Comparison of ENCODE assay signal across 13 cellular contexts in genomic region chr13:27978301-27978968, GRCh38. TPM values are rescaled to one million over a fixed set of nuclear protein-coding genes. Genes with fewer than 3 reads are reported as not detected.
DNase-seq lines count a peak whose midpoint lies in the region; ATAC-seq and TF ChIP-seq lines count a peak whose summit lies in the region.
"Had no signal": no experiment of that assay in that cellular context is flagged by ENCODE, and none has a peak within 500 bp of the region (broad histone marks: within the 10 kb centered on the region; RNA-seq: fewer than 3 reads in every experiment).

No MANE protein-coding gene starts in this region.

- H3K4me1 ChIP-seq in mucosa of descending colon (ENCODE audit: low read depth) (peaks cover 6% of the 10 kb centered on the region), stomach (peaks cover 19 to 57% (median 43%) of the 10 kb centered on the region in 4 donors)

- no peak for TF ChIP-seq POLR2A in stomach (IDR thresholded peaks at IDR 0.05)

- no peaks in the 10 kb centered on the region for H3K36me3 Mint-ChIP-seq in activated T-cell treated with anti-CD3 and anti-CD28 coated beads, Interleukin-2, amount 50 U/mL, for 24 hours (ENCODE audit: low read depth)
- no peaks in the 10 kb centered on the region for H3K36me3 Mint-ChIP-seq in activated naive CD8-positive, alpha-beta T cell treated with anti-CD3 and anti-CD28 coated beads for 36 hours
- H3K36me3 Mint-ChIP-seq: natural killer cell had no signal

- H3K9me3 ChIP-seq in mucosa of descending colon (no peaks in the 10 kb centered on the region), stomach (no peaks in the 10 kb centered on the region)

- H3K36me3 ChIP-seq in mucosa of descending colon (ENCODE audit: low read depth) (no peaks in the 10 kb centered on the region), stomach (no peaks in the 10 kb centered on the region)

- TF ChIP-seq CTCF in mucosa of descending colon (IDR thresholded peaks at IDR 0.05) (no peak), stomach (IDR thresholded peaks at IDR 0.05) (no peak)

- H3K4me1 Mint-ChIP-seq in activated T-cell treated with anti-CD3 and anti-CD28 coated beads, Interleukin-2, amount 50 U/mL, for 24 hours (ENCODE audit: low read depth) = peaks cover 31% of the 10 kb centered on the region
- H3K4me1 Mint-ChIP-seq in activated naive CD8-positive, alpha-beta T cell treated with anti-CD3 and anti-CD28 coated beads for 36 hours = peaks cover 20% of the 10 kb centered on the region
- H3K4me1 Mint-ChIP-seq: natural killer cell had no signal

- peak; percentile 57 for ATAC-seq in mucosa of descending colon
- ATAC-seq in HG03565 (IDR thresholded peaks at IDR 0.05; ENCODE audit: unreplicated experiment) = no peak
- ATAC-seq in GM19467 (IDR thresholded peaks at IDR 0.05; ENCODE audit: unreplicated experiment) = no peak
- ATAC-seq: activated CD4-positive, alpha-beta T cell treated with anti-CD3 and anti-CD28 coated beads for 36 hours; natural killer cell had no signal

- H3K4me3 Mint-ChIP-seq in activated T-cell treated with anti-CD3 and anti-CD28 coated beads, Interleukin-2, amount 50 U/mL, for 24 hours = peak overlapping the region; percentile 23
- H3K4me3 Mint-ChIP-seq in activated naive CD8-positive, alpha-beta T cell treated with anti-CD3 and anti-CD28 coated beads for 36 hours = no peak overlapping the region
- H3K4me3 Mint-ChIP-seq: activated CD4-positive, alpha-beta T cell treated with anti-CD3 and anti-CD28 coated beads for 36 hours; natural killer cell had no signal

- DNase-seq in activated T-cell treated with anti-CD3 and anti-CD28 coated beads, Interleukin-2, amount 50 U/mL, for 24 hours = no peak
- no peak for DNase-seq in activated T-cell treated with anti-CD3 and anti-CD28 coated beads, Interleukin-2, amount 50 U/mL, for 48 hours
- no peak for DNase-seq in activated naive CD8-positive, alpha-beta T cell treated with anti-CD3 and anti-CD28 coated beads for 36 hours
- DNase-seq in mucosa of descending colon = peak; percentile 86 to 91 (median 89)
- DNase-seq in stomach = no peak
- no peak for DNase-seq in NCI-H2029 (lab: John Stamatoyannopoulos, UW)
- DNase-seq: activated CD4-positive, alpha-beta T cell treated with anti-CD3 and anti-CD28 coated beads for 36 hours; Kasumi-1; natural killer cell; NCI-H1694 had no signal

- peaks cover 91% of the 10 kb centered on the region for H3K27me3 Mint-ChIP-seq in activated T-cell treated with anti-CD3 and anti-CD28 coated beads, Interleukin-2, amount 50 U/mL, for 24 hours
- peaks cover 93% of the 10 kb centered on the region for H3K27me3 Mint-ChIP-seq in activated naive CD8-positive, alpha-beta T cell treated with anti-CD3 and anti-CD28 coated beads for 36 hours

- H3K4me3 ChIP-seq in mucosa of descending colon (peak overlapping the region; percentile 47), stomach (peak overlapping the region in 3 of 4 donors; percentile 13 to 24 (median 19))
- H3K4me3 ChIP-seq: skin epidermis had no signal

- TF ChIP-seq EP300 in stomach (IDR thresholded peaks at IDR 0.05) = no peak

- 2 to 11% (median 3%) methylated on average over 23 to 65 of the region's 65 CpGs for WGBS in stomach, 5 donors

- intact Hi-C loops in mucosa of descending colon (cut with DNase I, micrococcal nuclease) (no loop called here), stomach (cut with DNase I; ENCODE audit: low total_unique reads) (loop anchor here (10.0 kb wide), 3 partner anchors 154 to 1034 kb away; no protein-coding TSS in a partner anchor)

- no peak overlapping the region for H3K27ac ChIP-seq in stomach
- H3K27ac ChIP-seq: skin epidermis had no signal

- H3K27me3 ChIP-seq in stomach = peaks cover 47 to 100% (median 97%) of the 10 kb centered on the region in 3 donors

- no peaks in the 10 kb centered on the region for H3K9me3 Mint-ChIP-seq in activated T-cell treated with anti-CD3 and anti-CD28 coated beads, Interleukin-2, amount 50 U/mL, for 24 hours
- no peaks in the 10 kb centered on the region for H3K9me3 Mint-ChIP-seq in activated naive CD8-positive, alpha-beta T cell treated with anti-CD3 and anti-CD28 coated beads for 36 hours
- H3K9me3 Mint-ChIP-seq: natural killer cell had no signal

- H3K27ac Mint-ChIP-seq in activated T-cell treated with anti-CD3 and anti-CD28 coated beads, Interleukin-2, amount 50 U/mL, for 24 hours = peak overlapping the region; percentile 54
- H3K27ac Mint-ChIP-seq in activated naive CD8-positive, alpha-beta T cell treated with anti-CD3 and anti-CD28 coated beads for 36 hours = peak overlapping the region; percentile 31
- H3K27ac Mint-ChIP-seq: activated CD4-positive, alpha-beta T cell treated with anti-CD3 and anti-CD28 coated beads for 36 hours; natural killer cell had no signal

RNA-seq across cellular contexts. Expression of gene CDX2, which starts 9.3 kb away (rescaled TPM):
- not detected for total RNA-seq in activated naive CD8-positive, alpha-beta T cell treated with anti-CD3 and anti-CD28 coated beads for 36 hours
- 100 to 1,000 TPM; 113 to 349 (median 240) TPM for total RNA-seq in mucosa of descending colon
- 100 to 1,000 TPM in 1 of 5 donors, 1 to 10 TPM in 1, not detected in 3; 2.4 to 106 TPM for total RNA-seq in stomach
- polyA plus RNA-seq in stomach = under 1 TPM in 2 of 3 donors, not detected in 1; 0.03 to 0.12 TPM
- total RNA-seq: activated CD4-positive, alpha-beta T cell treated with anti-CD3 and anti-CD28 coated beads for 36 hours; natural killer cell had no signal

RNA-seq across cellular contexts. Expression of gene URAD, which starts 10.1 kb away (rescaled TPM):
- not detected for total RNA-seq in activated naive CD8-positive, alpha-beta T cell treated with anti-CD3 and anti-CD28 coated beads for 36 hours
- total RNA-seq in mucosa of descending colon = 10 to 100 TPM; 17.9 to 62.9 (median 23.9) TPM
- 100 to 1,000 TPM in 1 of 5 donors, 1 to 10 TPM in 1, not detected in 3; 1.1 to 165 TPM for total RNA-seq in stomach
- under 1 TPM in 1 of 3 donors, not detected in 2; 0.13 TPM for polyA plus RNA-seq in stomach
- total RNA-seq: activated CD4-positive, alpha-beta T cell treated with anti-CD3 and anti-CD28 coated beads for 36 hours; natural killer cell had no signal

RNA-seq across cellular contexts. Expression of gene PDX1, which starts 58.6 kb away (rescaled TPM):
- not detected for total RNA-seq in activated naive CD8-positive, alpha-beta T cell treated with anti-CD3 and anti-CD28 coated beads for 36 hours
- 1 to 10 TPM in 1 of 3 donors, under 1 TPM in 1, not detected in 1; 0.72 to 1.5 TPM for total RNA-seq in mucosa of descending colon
- total RNA-seq in stomach = under 1 TPM in 2 of 5 donors, not detected in 3; 0.29 to 0.92 TPM
- polyA plus RNA-seq in stomach = 1 to 10 TPM in 2 of 3 donors, under 1 TPM in 1; 0.13 to 1.8 (median 1.2) TPM
- total RNA-seq: activated CD4-positive, alpha-beta T cell treated with anti-CD3 and anti-CD28 coated beads for 36 hours; natural killer cell had no signal

Comparison
In these comparisons a context has a peak if more than half of its experiments do, and no peak if none do; other contexts are left out.
1. DNase-seq: peak in mucosa of descending colon (3 of 3); none in activated T-cell treated with anti-CD3 and anti-CD28 coated beads, Interleukin-2, amount 50 U/mL, for 24 hours (single experiment), activated T-cell treated with anti-CD3 and anti-CD28 coated beads, Interleukin-2, amount 50 U/mL, for 48 hours (0 of 2), activated naive CD8-positive, alpha-beta T cell treated with anti-CD3 and anti-CD28 coated beads for 36 hours (single experiment), stomach (single experiment) and NCI-H2029 (single experiment).